In genomic region chr1:27602510-27603319, GRCh38 we compare ENCODE assay signal across 8 cellular contexts. TPM values are rescaled to one million over a fixed set of nuclear protein-coding genes. Genes with fewer than 3 reads are reported as not detected.
A peak's percentile ranks its signal among the peaks of the same experiment; 100 is the strongest.
DNase-seq lines count a peak whose midpoint lies in the region; ATAC-seq and TF ChIP-seq lines count a peak whose summit lies in the region.

No MANE protein-coding gene starts in this region.

- H3K9me3 ChIP-seq in KOPT-K1 (ENCODE audit: insufficient read depth, low read length, poor library complexity, severe bottlenecking): no peaks in the 10 kb centered on the region
- no peaks in the 10 kb centered on the region for H3K9me3 ChIP-seq in gastroesophageal sphincter
- no peaks in the 10 kb centered on the region for H3K9me3 ChIP-seq in neutrophil

- TF ChIP-seq EP300 in gastroesophageal sphincter (IDR thresholded peaks at IDR 0.05): no peak

- H3K27me3 ChIP-seq in gastroesophageal sphincter: no peaks in the 10 kb centered on the region
- H3K27me3 ChIP-seq in neutrophil: peaks cover 59% of the 10 kb centered on the region

- H3K27ac ChIP-seq in KOPT-K1 (ENCODE audit: low read depth, low read length, poor library complexity, severe bottlenecking) (peak overlapping the region; percentile 70), gastroesophageal sphincter (peak overlapping the region; percentile 89 to 95 (median 92)), neutrophil (no peak overlapping the region)

- H3K4me1 ChIP-seq in gastroesophageal sphincter (peaks cover 11 to 71% (median 38%) of the 10 kb centered on the region in 3 donors), neutrophil (ENCODE audit: control insufficient read depth in 1 of 2, insufficient read depth in 1 of 2, low read depth in 1 of 2, low read length in 1 of 2) (peaks cover 14 to 32% of the 10 kb centered on the region in 2 experiments)

- DNase-seq in D341Med (ENCODE audit: low spot score) (peak; percentile 76), activated gamma-delta T cell (lab: John Stamatoyannopoulos, UW) (peak; percentile 41), cerebellar cortex (ENCODE audit: low spot score) (no peak), MV-4-11 (lab: John Stamatoyannopoulos, UW) (no peak)

- TF ChIP-seq POLR2A in gastroesophageal sphincter (IDR thresholded peaks at IDR 0.05): no peak

- ATAC-seq in gastroesophageal sphincter (peak; percentile 34), HG03095 (IDR thresholded peaks at IDR 0.05; ENCODE audit: unreplicated experiment) (no peak)

- no peak for TF ChIP-seq CTCF in gastroesophageal sphincter (IDR thresholded peaks at IDR 0.05)
- no peak for TF ChIP-seq CTCF in neutrophil (IDR thresholded peaks at IDR 0.05)

- 0% methylated on average over 8 of the region's 55 CpGs; no CpG with 5 or more reads in 1 of the 2 donors for WGBS in gastroesophageal sphincter (ENCODE audit: low coverage in 1 of 2), 2 donors

- H3K4me3 ChIP-seq in gastroesophageal sphincter (peak overlapping the region; percentile 64 to 75), neutrophil (ENCODE audit: low read depth in 1 of 2, low read length in 1 of 2) (peak overlapping the region; percentile 70 to 96)

- H3K36me3 ChIP-seq in KOPT-K1 (ENCODE audit: insufficient read depth, low read length): no peaks in the 10 kb centered on the region
- H3K36me3 ChIP-seq in gastroesophageal sphincter: no peaks in the 10 kb centered on the region
- H3K36me3 ChIP-seq in neutrophil: no peaks in the 10 kb centered on the region

RNA-seq across cellular contexts. Expression of gene AHDC1, which starts 1.2 kb away (rescaled TPM):
- total RNA-seq in gastroesophageal sphincter: 10 to 100 TPM; 18.2 to 50.3 (median 27.7) TPM

RNA-seq across cellular contexts. Expression of gene FGR, which starts 32.3 kb away (rescaled TPM):
- 10 to 100 TPM in 3 of 4 donors, 1 to 10 TPM in 1; 9.2 to 17.8 (median 10.1) TPM for total RNA-seq in gastroesophageal sphincter

Comparison
In these comparisons a context has a peak if more than half of its experiments do, and no peak if none do; other contexts are left out.
1. DNase-seq: peak in D341Med (single experiment) and activated gamma-delta T cell (single experiment); none in cerebellar cortex (single experiment) and MV-4-11 (single experiment).